In genomic region chr14:20609215-20610001, GRCh38 we compare ENCODE assay signal across 8 cellular contexts. TPM values are rescaled to one million over a fixed set of nuclear protein-coding genes. Genes with fewer than 3 reads are reported as not detected.
DNase-seq lines count a peak whose midpoint lies in the region; ATAC-seq, FAIRE-seq and TF ChIP-seq lines count a peak whose summit lies in the region.

No MANE protein-coding gene starts in this region.

- H3K36me3 ChIP-seq in BLaER1 (no peaks in the 10 kb centered on the region), GM23248 (ENCODE audit: low read depth) (no peaks in the 10 kb centered on the region), K562 (ENCODE audit: control insufficient read depth, insufficient read depth, low read length) (no peaks in the 10 kb centered on the region), iPS DF 6.9 (ENCODE audit: control insufficient read depth, insufficient read depth, low read length) (no peaks in the 10 kb centered on the region), rectal smooth muscle tissue (ENCODE audit: control insufficient read depth, insufficient read depth, low read length) (no peaks in the 10 kb centered on the region)

- no TSS peak for BruUV-seq in K562 (replicated peaks; lab: Mats Ljungman, UMichigan)

- no peaks in the 10 kb centered on the region for H3K9me1 ChIP-seq in K562 (ENCODE audit: control insufficient read depth, insufficient read depth, low read length)

- H3K9ac ChIP-seq in BLaER1 (peak overlapping the region; percentile 80), GM23248 (peak overlapping the region; percentile 66), K562 (ENCODE audit: insufficient read depth in 1 of 2, low read depth in 2 of 2, low read length in 2 of 2) (peak overlapping the region; percentile 74 to 93), rectal smooth muscle tissue (ENCODE audit: low read length) (peak overlapping the region; percentile 22)

- peak overlapping the region; percentile 7; the same call in 1 of the 2 replicates for H3K27ac ChIP-seq in BLaER1
- peak overlapping the region; percentile 20; the same call in 1 of the 2 replicates for H3K27ac ChIP-seq in GM23248
- H3K27ac ChIP-seq in K562 (ENCODE audit: extremely low read depth, low read depth, low read length): peak overlapping the region; percentile 64
- H3K27ac ChIP-seq in iPS DF 6.9 (ENCODE audit: low read length): no peak overlapping the region
- peak overlapping the region; percentile 1 for H3K27ac ChIP-seq in rectal smooth muscle tissue (ENCODE audit: low read depth, low read length)

- TF ChIP-seq RAD21 in K562 (CRISPR knock-in tag; conservative IDR thresholded peaks at IDR 0.05 in 1 of 2, IDR thresholded peaks at IDR 0.05 in 1 of 2): peak; percentile 96 to 97

- H3K9me2 ChIP-seq in GM23248 (ENCODE audit: insufficient read depth): no peaks in the 10 kb centered on the region

- POLR2A ChIA-PET in K562 (lab: Yijun Ruan, JAX): no interaction called here

- H3K4me1 ChIP-seq in BLaER1: peaks cover 49% of the 10 kb centered on the region
- peaks cover 8% of the 10 kb centered on the region; the same call in 1 of the 2 replicates for H3K4me1 ChIP-seq in GM23248 (ENCODE audit: insufficient read depth)
- peaks cover 0 to 14% of the 10 kb centered on the region in 2 experiments; a peak in 2 of 5 replicates for H3K4me1 ChIP-seq in K562 (replicated peaks in 1 of 2; ENCODE audit: control insufficient read depth in 2 of 2, insufficient read depth in 2 of 2, low read length in 2 of 2)
- H3K4me1 ChIP-seq in iPS DF 6.9 (ENCODE audit: control insufficient read depth, insufficient read depth, low read length): no peaks in the 10 kb centered on the region
- H3K4me1 ChIP-seq in rectal smooth muscle tissue (ENCODE audit: control insufficient read depth, insufficient read depth, low read length): peaks cover 2% of the 10 kb centered on the region

- in situ Hi-C loops in GM23248 (cut with MboI) (loop anchor here (5.0 to 10.0 kb wide), 2 partner anchors 192 to 285 kb away; no protein-coding TSS in a partner anchor), K562 (cut with MboI) (loop anchor here (5.0 to 10.0 kb wide), 3 partner anchors 83 to 282 kb away; partner anchors contain the start of gene TEP1)

- intact Hi-C loops in K562 (cut with micrococcal nuclease): loop anchor here (1.0 to 5.0 kb wide), 5 partner anchors 62 to 347 kb away; partner anchors contain the start of gene APEX1

- peak overlapping the region; percentile 74 for H3K4me2 ChIP-seq in BLaER1
- H3K4me2 ChIP-seq in GM23248 (ENCODE audit: unreplicated experiment): peak overlapping the region; percentile 88
- H3K4me2 ChIP-seq in K562 (ENCODE audit: insufficient read depth, low read length): peak overlapping the region; percentile 89

- H3K4me3 ChIP-seq in BLaER1 (peak overlapping the region; percentile 83), GM23248 (peak overlapping the region; percentile 83), K562 (peak overlapping the region; percentile 80), iPS DF 6.9 (ENCODE audit: low read length) (peak overlapping the region; percentile 99), rectal smooth muscle tissue (ENCODE audit: low read length) (peak overlapping the region; percentile 90)

- CTCF ChIA-PET in K562 (lab: Yijun Ruan, JAX; ENCODE audit: low intra/inter-chr PET ratio): interaction anchor here (0.6 to 3.4 kb wide), 11 partner anchors 22 to 480 kb away, joined by 3 to 49 read pairs (median 5); no protein-coding TSS in a partner anchor

- no peak for TF ChIP-seq POLR2A in K562 (conservative IDR thresholded peaks at IDR 0.05)

- peaks cover 37% of the 10 kb centered on the region for H3F3A ChIP-seq in GM23248 (ENCODE audit: insufficient read depth)

- H2AFZ ChIP-seq in GM23248 (peak overlapping the region; percentile 84), K562 (ENCODE audit: low read depth, low read length) (peak overlapping the region; percentile 94)

- peak; percentile 35 for TF ChIP-seq EP300 in K562 (IDR thresholded peaks at IDR 0.05; ENCODE audit: low read length)

- H3K79me2 ChIP-seq in GM23248 (ENCODE audit: insufficient read depth) (no peaks in the 10 kb centered on the region), K562 (ENCODE audit: control insufficient read depth, insufficient read depth, low read length) (no peaks in the 10 kb centered on the region)

- WGBS in GM23248 (ENCODE audit: low coverage in 1 of 2, low lambda C conversion rate in 2 of 2, missing lambda C conversion rate in 2 of 2), 2 experiments: 0 to 1% methylated on average over 42 to 44 of the region's 44 CpGs
- under 1% methylated on average over 38 of the region's 44 CpGs for WGBS in K562 (ENCODE audit: insufficient coverage, low coverage, missing lambda C conversion rate)
- WGBS in iPS DF 6.9 (ENCODE audit: insufficient coverage, insufficient read length): no CpG with 5 or more reads among the region's 44 CpGs

- peak; percentile 86 for FAIRE-seq in K562 (lab: Jason Lieb, UNC)

- H3K27me3 ChIP-seq in BLaER1 (no peaks in the 10 kb centered on the region), GM23248 (replicated peaks; ENCODE audit: insufficient read depth) (no peaks in the 10 kb centered on the region), K562 (ENCODE audit: control insufficient read depth in 2 of 2, insufficient read depth in 2 of 2, low read length in 2 of 2) (no peaks in the 10 kb centered on the region), iPS DF 6.9 (ENCODE audit: control insufficient read depth, insufficient read depth, low read length) (no peaks in the 10 kb centered on the region), rectal smooth muscle tissue (ENCODE audit: control insufficient read depth, insufficient read depth, low read length) (no peaks in the 10 kb centered on the region)

- H4K20me1 ChIP-seq in BLaER1 (no peaks in the 10 kb centered on the region), GM23248 (ENCODE audit: insufficient read depth) (peaks cover 3% of the 10 kb centered on the region; the same call in 1 of the 2 replicates), K562 (replicated peaks; ENCODE audit: control insufficient read depth, insufficient read depth, low read length) (no peaks in the 10 kb centered on the region)

- peak; percentile 93 to 100 (median 99) for TF ChIP-seq CTCF in K562 (IDR thresholded peaks at IDR 0.05 in 2 of 3, conservative IDR thresholded peaks at IDR 0.05 in 1 of 3; ENCODE audit: insufficient read depth in 2 of 3, low read depth in 1 of 3, low read length in 3 of 3)

- DNase-seq in GM23248 (peak; percentile 92), NCI-H1694 (lab: John Stamatoyannopoulos, UW) (peak; percentile 89), T follicular helper cell (ENCODE audit: low read depth) (peak; percentile 39), K562 (ENCODE audit: extremely low read depth in 1 of 4, low spot score in 3 of 4) (peak; percentile 59 to 86 (median 65)), iPS DF 6.9 (ENCODE audit: low read depth, low spot score) (no peak)

- ATAC-seq in K562 (peak; percentile 12), HG03342 (IDR thresholded peaks at IDR 0.05; ENCODE audit: unreplicated experiment) (no peak)

- H3K9me3 ChIP-seq in BLaER1 (no peaks in the 10 kb centered on the region), GM23248 (ENCODE audit: low read depth) (no peaks in the 10 kb centered on the region), K562 (replicated peaks; ENCODE audit: control insufficient read depth, insufficient read depth, low read depth, low read length) (no peaks in the 10 kb centered on the region), iPS DF 6.9 (ENCODE audit: control insufficient read depth, insufficient read depth, low read length) (no peaks in the 10 kb centered on the region)

RNA-seq across cellular contexts. Expression of gene RNASE12, which starts 18.2 kb away (rescaled TPM):
- total RNA-seq in GM23248 (2014; rRNA removed; shearing (Covaris generic)): not detected in 2 replicates
- polyA plus RNA-seq in GM23248 (2016; fragmentation: Nextera tagmentation; extraction: Ambion mirVana) (not detected in 2 replicates), K562 (2011; rRNA removed) (not detected in 2 replicates), K562 (2014; fragmentation: Illumina TruSeq; extraction: Trizol) (not detected in 2 replicates), K562 (2014; fragmentation: Nextera tagmentation; extraction: Ambion mirVana) (under 1 TPM in 1 of 2 experiments, not detected in 1; 0.24 TPM), K562 (2014; rRNA removed) (not detected in 2 replicates)
- not detected in 2 replicates for total RNA-seq in K562 (2011; cell fraction: chromatin; rRNA removed; ENCODE audit: low replicate concordance)
- total RNA-seq in K562 (2011; cell fraction: nucleolus; rRNA removed): not detected in 2 replicates
- not detected in 2 replicates for total RNA-seq in K562 (2011; cell fraction: nucleoplasm; rRNA removed)
- total RNA-seq in K562 (2014; rRNA removed) (not detected in 2 replicates), K562 (2014; rRNA removed; fragmentation: Illumina TruSeq; extraction: Trizol) (not detected in 2 replicates), K562 (2015; rRNA removed; fragmentation: Illumina TruSeq; extraction: Trizol) (not detected in 2 replicates), K562 (2021) (not detected in 2 replicates)
- polyA plus RNA-seq in K562 (2011; cell fraction: cytosol; rRNA removed): not detected in 2 replicates
- not detected in 2 replicates for polyA plus RNA-seq in K562 (2011; cell fraction: nucleus; rRNA removed)
- not detected in 2 replicates for polyA plus RNA-seq in K562 (2012)
- polyA minus RNA-seq in K562 (2011; rRNA and poly(A)+ RNA removed): not detected in 2 replicates
- not detected in 2 replicates for polyA minus RNA-seq in K562 (2011; cell fraction: cytosol; rRNA and poly(A)+ RNA removed)
- not detected in 2 replicates for polyA minus RNA-seq in K562 (2011; cell fraction: nucleus; rRNA and poly(A)+ RNA removed)

RNA-seq across cellular contexts. Expression of gene RNASE11, which starts 21.6 kb away (rescaled TPM):
- not detected in 2 replicates for total RNA-seq in GM23248 (2014; rRNA removed; shearing (Covaris generic))
- polyA plus RNA-seq in GM23248 (2016; fragmentation: Nextera tagmentation; extraction: Ambion mirVana): not detected in 2 replicates
- total RNA-seq in K562 (2011; cell fraction: chromatin; rRNA removed; ENCODE audit: low replicate concordance): not detected in 2 replicates
- not detected in 2 replicates for total RNA-seq in K562 (2011; cell fraction: nucleolus; rRNA removed)
- total RNA-seq in K562 (2011; cell fraction: nucleoplasm; rRNA removed): not detected in 2 replicates
- total RNA-seq in K562 (2014; rRNA removed): not detected in 2 replicates
- total RNA-seq in K562 (2014; rRNA removed; fragmentation: Illumina TruSeq; extraction: Trizol): 0.22 TPM in 1 of 2 replicates, not detected in the other
- not detected in 2 replicates for total RNA-seq in K562 (2015; rRNA removed; fragmentation: Illumina TruSeq; extraction: Trizol)
- total RNA-seq in K562 (2021): not detected in 2 replicates
- not detected in 2 replicates for polyA plus RNA-seq in K562 (2011; rRNA removed)
- polyA plus RNA-seq in K562 (2011; cell fraction: cytosol; rRNA removed): not detected in 2 replicates
- not detected in 2 replicates for polyA plus RNA-seq in K562 (2011; cell fraction: nucleus; rRNA removed)
- polyA plus RNA-seq in K562 (2012): not detected in 2 replicates
- polyA plus RNA-seq in K562 (2014; fragmentation: Illumina TruSeq; extraction: Trizol): 0.16 TPM in 1 of 2 replicates, not detected in the other
- under 1 TPM in 1 of 2 experiments, not detected in 1; 0.29 TPM for polyA plus RNA-seq in K562 (2014; fragmentation: Nextera tagmentation; extraction: Ambion mirVana)
- polyA plus RNA-seq in K562 (2014; rRNA removed): not detected in 2 replicates
- polyA minus RNA-seq in K562 (2011; rRNA and poly(A)+ RNA removed): not detected in 2 replicates
- polyA minus RNA-seq in K562 (2011; cell fraction: cytosol; rRNA and poly(A)+ RNA removed): not detected in 2 replicates
- polyA minus RNA-seq in K562 (2011; cell fraction: nucleus; rRNA and poly(A)+ RNA removed): not detected in 2 replicates

RNA-seq across cellular contexts. Expression of gene OR6S1, which starts 32.1 kb away (rescaled TPM):
- not detected in 2 replicates for total RNA-seq in GM23248 (2014; rRNA removed; shearing (Covaris generic))
- polyA plus RNA-seq in GM23248 (2016; fragmentation: Nextera tagmentation; extraction: Ambion mirVana) (not detected in 2 replicates), K562 (2011; rRNA removed) (not detected in 2 replicates), K562 (2014; fragmentation: Illumina TruSeq; extraction: Trizol) (not detected in 2 replicates), K562 (2014; fragmentation: Nextera tagmentation; extraction: Ambion mirVana) (not detected), K562 (2014; rRNA removed) (not detected in 2 replicates)
- total RNA-seq in K562 (2011; cell fraction: chromatin; rRNA removed; ENCODE audit: low replicate concordance): not detected in 2 replicates
- not detected in 2 replicates for total RNA-seq in K562 (2011; cell fraction: nucleolus; rRNA removed)
- total RNA-seq in K562 (2011; cell fraction: nucleoplasm; rRNA removed): not detected in 2 replicates
- total RNA-seq in K562 (2014; rRNA removed) (not detected in 2 replicates), K562 (2014; rRNA removed; fragmentation: Illumina TruSeq; extraction: Trizol) (not detected in 2 replicates), K562 (2015; rRNA removed; fragmentation: Illumina TruSeq; extraction: Trizol) (not detected in 2 replicates), K562 (2021) (not detected in 2 replicates)
- polyA plus RNA-seq in K562 (2011; cell fraction: cytosol; rRNA removed): not detected in 2 replicates
- polyA plus RNA-seq in K562 (2011; cell fraction: nucleus; rRNA removed): not detected in 2 replicates
- not detected in 2 replicates for polyA plus RNA-seq in K562 (2012)
- not detected in 2 replicates for polyA minus RNA-seq in K562 (2011; rRNA and poly(A)+ RNA removed)
- not detected in 2 replicates for polyA minus RNA-seq in K562 (2011; cell fraction: cytosol; rRNA and poly(A)+ RNA removed)
- polyA minus RNA-seq in K562 (2011; cell fraction: nucleus; rRNA and poly(A)+ RNA removed): not detected in 2 replicates

RNA-seq across cellular contexts. Expression of gene RNASE9, which starts 48.6 kb away (rescaled TPM):
- total RNA-seq in GM23248 (2014; rRNA removed; shearing (Covaris generic)): not detected in 2 replicates
- not detected in 2 replicates for polyA plus RNA-seq in GM23248 (2016; fragmentation: Nextera tagmentation; extraction: Ambion mirVana)
- not detected in 2 replicates for total RNA-seq in K562 (2011; cell fraction: chromatin; rRNA removed; ENCODE audit: low replicate concordance)
- not detected in 2 replicates for total RNA-seq in K562 (2011; cell fraction: nucleolus; rRNA removed)
- total RNA-seq in K562 (2011; cell fraction: nucleoplasm; rRNA removed): not detected in 2 replicates
- not detected in 2 replicates for total RNA-seq in K562 (2014; rRNA removed)
- total RNA-seq in K562 (2014; rRNA removed; fragmentation: Illumina TruSeq; extraction: Trizol): not detected in 2 replicates
- total RNA-seq in K562 (2015; rRNA removed; fragmentation: Illumina TruSeq; extraction: Trizol): not detected in 2 replicates
- total RNA-seq in K562 (2021): not detected in 2 replicates
- not detected in 2 replicates for polyA plus RNA-seq in K562 (2011; rRNA removed)
- polyA plus RNA-seq in K562 (2011; cell fraction: cytosol; rRNA removed): not detected in 2 replicates
- polyA plus RNA-seq in K562 (2011; cell fraction: nucleus; rRNA removed): not detected in 2 replicates
- not detected in 2 replicates for polyA plus RNA-seq in K562 (2012)
- not detected in 2 replicates for polyA plus RNA-seq in K562 (2014; fragmentation: Illumina TruSeq; extraction: Trizol)
- polyA plus RNA-seq in K562 (2014; fragmentation: Nextera tagmentation; extraction: Ambion mirVana): not detected
- polyA plus RNA-seq in K562 (2014; rRNA removed): not detected in 2 replicates
- polyA minus RNA-seq in K562 (2011; rRNA and poly(A)+ RNA removed): not detected in 2 replicates
- not detected in 2 replicates for polyA minus RNA-seq in K562 (2011; cell fraction: cytosol; rRNA and poly(A)+ RNA removed)
- polyA minus RNA-seq in K562 (2011; cell fraction: nucleus; rRNA and poly(A)+ RNA removed): not detected in 2 replicates

Comparison
In these comparisons a context has a peak if more than half of its experiments do, and no peak if none do; other contexts are left out.
1. H3K9ac ChIP-seq: peak in every context shown above with its lines; median percentile 84 in K562; 80 in BLaER1; 66 in GM23248; 22 in rectal smooth muscle tissue.